Comparison of ENCODE assay signal across 23 cellular contexts in genomic region chr13:44447783-44448182, GRCh38.
"Had no signal": no experiment of that assay in that cellular context is flagged by ENCODE, and none has a peak within 500 bp of the region (broad histone marks: within the 10 kb centered on the region; RNA-seq: fewer than 3 reads in every experiment).

No MANE protein-coding gene starts in this region.

- H3K36me3 ChIP-seq: SJSA1 had no signal

- H3K27ac ChIP-seq: SJSA1, SK-N-MC had no signal

- H3K27me3 ChIP-seq: SJSA1 had no signal

- H3K9me3 ChIP-seq: SJSA1 had no signal

- H3K4me3 ChIP-seq: SJSA1, SK-N-MC had no signal

- DNase-seq: IMR-90, Kasumi-1, KG1, MM.1S, NCI-H1048, NCI-H1105, NCI-H1417, NCI-H146, NCI-H1694 treated with DMSO at 0.1 percent for 48 hours, NCI-H1930, NCI-H2081 treated with DMSO at 0.1 percent for 48 hours, NCI-H2171, NCI-H226, NCI-H446, NCI-H510A, NCI-H524 treated with DMSO at 0.1 percent for 48 hours, NCI-H69, NCI-H774, Right ventricle myocardium superior, RPMI8226, SIG-M5 had no signal

- H3K4me1 ChIP-seq: SJSA1 had no signal
